Comparison of ENCODE assay signal across 8 cellular contexts in genomic region chr10:96043895-96044580, GRCh38. TPM values are rescaled to one million over a fixed set of nuclear protein-coding genes. Genes with fewer than 3 reads are reported as not detected.
DNase-seq lines count a peak whose midpoint lies in the region; ATAC-seq and TF ChIP-seq lines count a peak whose summit lies in the region.

No MANE protein-coding gene starts in this region.

- no peak for TF ChIP-seq CTCF in WTC11 (IDR thresholded peaks at IDR 0.05)

- H3K27me3 Mint-ChIP-seq in WTC11 (ENCODE audit: low read depth) = peaks cover 19% of the 10 kb centered on the region

- H3K4me3 Mint-ChIP-seq in WTC11 = peak overlapping the region; percentile 89

- H3K4me1 Mint-ChIP-seq in WTC11 = peaks cover 28% of the 10 kb centered on the region

- peak overlapping the region; percentile 38; the same call in 1 of the 2 replicates for H3K27ac Mint-ChIP-seq in WTC11

- CTCF ChIA-PET in WTC11 (lab: Charles Lee) = no interaction called here

- peaks cover 30% of the 10 kb centered on the region for H3K36me3 Mint-ChIP-seq in WTC11

- DNase-seq in DMS153 treated with DMSO at 0.1 percent for 48 hours (lab: John Stamatoyannopoulos, UW; ENCODE audit: unreplicated experiment) (peak; percentile 47), DMS153 (lab: John Stamatoyannopoulos, UW) (no peak), MV-4-11 (lab: John Stamatoyannopoulos, UW) (peak; percentile 22), WTC11 (ENCODE audit: low spot score) (peak; percentile 44), cerebellum (ENCODE audit: low spot score) (peak; percentile 52), kidney glomerular epithelial cell (lab: John Stamatoyannopoulos, UW) (peak; percentile 27)
- DNase-seq in stimulated activated CD4-positive, alpha-beta T cell treated with anti-CD3 and anti-CD28 coated beads, Interleukin-15, amount 100 ng/mL, for 48 hours (ENCODE audit: low read depth in 2 of 2) = peak; percentile 17 to 33

- POLR2A ChIA-PET in WTC11 (lab: Charles Lee) = interaction anchor here (0.7 to 1.8 kb wide), 2 partner anchors 86 to 677 kb away, joined by 3 to 9 read pairs; partner anchors contain the start of gene ZNF518A

- H3K9me3 Mint-ChIP-seq in WTC11 = peaks cover 5% of the 10 kb centered on the region

- ATAC-seq in HG02588 (IDR thresholded peaks at IDR 0.05; ENCODE audit: unreplicated experiment) (peak; percentile 36), WTC11 (peak; percentile 29)

TF ChIP-seq in WTC11, 78 proteins besides CTCF, POLR2A, EP300 and RAD21:
- TF ChIP-seq JUN (CRISPR knock-in tag; IDR thresholded peaks at IDR 0.05) = 0 out of 2 replicates have a peak, but pooled peaks have one; percentile 53
- TF ChIP-seq ARID4B (CRISPR knock-in tag; IDR thresholded peaks at IDR 0.05; ENCODE audit: borderline replicate concordance) = peak; percentile 83; the same call in 1 of the 2 replicates
- no peak for TF ChIP-seq NR3C1 (CRISPR knock-in tag; conservative IDR thresholded peaks at IDR 0.05; ENCODE audit: low read depth)
- TF ChIP-seq EMX1 (CRISPR knock-in tag; IDR thresholded peaks at IDR 0.05) = no peak
- TF ChIP-seq ELF4 (CRISPR knock-in tag; IDR thresholded peaks at IDR 0.05; ENCODE audit: low read depth) = peak; percentile 19; the same call in 1 of the 2 replicates
- no peak for TF ChIP-seq IRF1 (CRISPR knock-in tag; IDR thresholded peaks at IDR 0.05)
- 0 out of 2 replicates have a peak, but pooled peaks have one; percentile 22 for TF ChIP-seq KAT7 (CRISPR knock-in tag; IDR thresholded peaks at IDR 0.05; ENCODE audit: borderline replicate concordance)
- no peak for TF ChIP-seq NFATC4 (CRISPR knock-in tag; IDR thresholded peaks at IDR 0.05)
- TF ChIP-seq ZNF423 (CRISPR knock-in tag; IDR thresholded peaks at IDR 0.05) = peak; percentile 87
- no peak for TF ChIP-seq ZNF219 (CRISPR knock-in tag; IDR thresholded peaks at IDR 0.05; ENCODE audit: borderline replicate concordance)
- TF ChIP-seq TCF7 (CRISPR knock-in tag; IDR thresholded peaks at IDR 0.05; ENCODE audit: low read depth) = no peak
- TF ChIP-seq NFYB (CRISPR knock-in tag; conservative IDR thresholded peaks at IDR 0.05; ENCODE audit: low read depth) = no peak
- peak; percentile 1; the same call in 1 of the 2 replicates for TF ChIP-seq MYBL2 (CRISPR knock-in tag; IDR thresholded peaks at IDR 0.05)
- no peak for TF ChIP-seq ATF2 (CRISPR knock-in tag; IDR thresholded peaks at IDR 0.05; ENCODE audit: borderline replicate concordance, low read depth)
TF ChIP-seq in WTC11: peak in this region for 6.

RNA-seq across cellular contexts. Expression of gene CCNJ, which starts 0.7 kb away (rescaled TPM):
- total RNA-seq in WTC11 (2021) (25.7 to 27.3 TPM (median 27.1 TPM) in 3 replicates), cerebellum (21.2 TPM)
